22 cellular contexts compared by ENCODE assay signal in the genomic region with DNA sequence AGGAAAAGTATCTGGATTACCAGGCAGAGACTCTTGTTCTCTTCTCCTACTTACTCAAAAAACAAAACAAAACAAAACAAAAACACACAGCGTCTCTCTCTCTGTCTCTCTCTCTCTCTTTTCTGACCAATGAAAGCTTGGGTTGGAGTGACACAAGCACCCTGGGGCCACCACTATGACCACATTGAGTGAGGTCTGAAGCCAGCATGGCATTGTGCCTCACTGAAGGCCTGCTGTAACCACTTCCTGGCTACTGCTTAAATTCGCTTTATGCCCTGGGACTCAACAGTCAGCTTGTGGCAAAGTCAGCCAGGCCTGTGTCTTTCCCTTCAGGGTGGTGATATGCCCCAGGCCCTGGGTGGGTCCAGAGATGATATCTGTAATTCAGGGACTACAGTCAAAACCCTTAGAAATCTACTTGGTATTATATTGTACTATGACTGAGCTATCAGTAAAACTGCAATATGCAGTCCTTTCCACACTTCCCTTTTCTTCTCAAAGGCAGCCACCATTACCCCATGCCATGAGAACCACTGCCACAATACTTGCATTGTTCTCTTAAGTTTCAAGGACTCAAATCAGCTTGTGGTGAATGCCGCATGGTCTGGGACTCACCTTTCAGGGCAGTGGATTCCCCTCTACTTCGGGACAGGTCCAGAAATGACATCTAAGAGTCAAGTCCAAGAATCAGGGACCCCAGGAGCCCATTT.
"Had no signal": no experiment of that assay in that cellular context is flagged by ENCODE, and none has a peak within 500 bp of the region (broad histone marks: within the 10 kb centered on the region; RNA-seq: fewer than 3 reads in every experiment).

No MANE protein-coding gene starts in this region.

- H3K4me1 Mint-ChIP-seq: activated naive CD8-positive, alpha-beta T cell treated with anti-CD3 and anti-CD28 coated beads, Interleukin-2, amount 10 ng/mL, durations not matched to agents 7 days and 5 days; T-cell had no signal

- H3K4me3 ChIP-seq: adrenal gland, PC-9, SK-N-MC had no signal

- H3K4me2 ChIP-seq: KMS-11, PC-9 had no signal

- H3K4me1 ChIP-seq: adrenal gland had no signal

- H3K9me3 Mint-ChIP-seq: activated CD8-positive, alpha-beta T cell treated with anti-CD3 and anti-CD28 coated beads for 36 hours; activated naive CD8-positive, alpha-beta T cell treated with anti-CD3 and anti-CD28 coated beads, Interleukin-2, amount 10 ng/mL, durations not matched to agents 7 days and 5 days; T-cell had no signal

- H3K27me3 Mint-ChIP-seq: activated CD8-positive, alpha-beta T cell treated with anti-CD3 and anti-CD28 coated beads for 36 hours; activated naive CD8-positive, alpha-beta T cell treated with anti-CD3 and anti-CD28 coated beads, Interleukin-2, amount 10 ng/mL, durations not matched to agents 7 days and 5 days; T-cell had no signal

- H3K27ac Mint-ChIP-seq: activated CD8-positive, alpha-beta T cell treated with anti-CD3 and anti-CD28 coated beads for 36 hours; activated naive CD8-positive, alpha-beta T cell treated with anti-CD3 and anti-CD28 coated beads, Interleukin-2, amount 10 ng/mL, durations not matched to agents 7 days and 5 days; T-cell had no signal

- H3K36me3 Mint-ChIP-seq: activated naive CD8-positive, alpha-beta T cell treated with anti-CD3 and anti-CD28 coated beads, Interleukin-2, amount 10 ng/mL, durations not matched to agents 7 days and 5 days; T-cell had no signal

- H2AFZ ChIP-seq: PC-9 had no signal

- H3K9ac ChIP-seq: KMS-11 had no signal

- H3K27ac ChIP-seq: adrenal gland, KMS-11, PC-9, SK-N-MC had no signal

- H3K9me3 ChIP-seq: adrenal gland had no signal

- DNase-seq: activated CD4-positive, alpha-beta T cell treated with anti-CD3 and anti-CD28 coated beads for 4 hours; activated CD8-positive, alpha-beta memory T cell treated with anti-CD3 and anti-CD28 coated beads, Interleukin-2, amount 50 U/mL, for 4 hours; activated CD8-positive, alpha-beta T cell treated with anti-CD3 and anti-CD28 coated beads for 36 hours; activated naive CD4-positive, alpha-beta T cell treated with anti-CD3 and anti-CD28 coated beads, Interleukin-2, amount 50 U/mL, for 16 hours; activated naive CD8-positive, alpha-beta T cell treated with anti-CD3 and anti-CD28 coated beads, Interleukin-2, amount 10 ng/mL, durations not matched to agents 7 days and 5 days; adrenal gland; anterior cingulate cortex; cerebellar nuclear complex; MM.1S; NCI-H1092; NCI-H1417; NCI-H1930; NCI-H2171; NCI-H2227 treated with DMSO at 0.1 percent for 48 hours; NCI-H526; NCI-H774; PC-9; SIG-M5; T-cell had no signal

- H3K36me3 ChIP-seq: adrenal gland had no signal

- H3K4me3 Mint-ChIP-seq: activated CD8-positive, alpha-beta T cell treated with anti-CD3 and anti-CD28 coated beads for 36 hours; activated naive CD8-positive, alpha-beta T cell treated with anti-CD3 and anti-CD28 coated beads, Interleukin-2, amount 10 ng/mL, durations not matched to agents 7 days and 5 days; T-cell had no signal

- ATAC-seq: activated CD4-positive, CD25-positive, alpha-beta regulatory T cell treated with anti-CD3 and anti-CD28 coated beads, Interleukin-2, amount 50 U/mL, for 24 hours; activated CD8-positive, alpha-beta T cell treated with anti-CD3 and anti-CD28 coated beads for 36 hours; T-cell had no signal
